Comparison of ENCODE assay signal across 8 cellular contexts in the genomic region with DNA sequence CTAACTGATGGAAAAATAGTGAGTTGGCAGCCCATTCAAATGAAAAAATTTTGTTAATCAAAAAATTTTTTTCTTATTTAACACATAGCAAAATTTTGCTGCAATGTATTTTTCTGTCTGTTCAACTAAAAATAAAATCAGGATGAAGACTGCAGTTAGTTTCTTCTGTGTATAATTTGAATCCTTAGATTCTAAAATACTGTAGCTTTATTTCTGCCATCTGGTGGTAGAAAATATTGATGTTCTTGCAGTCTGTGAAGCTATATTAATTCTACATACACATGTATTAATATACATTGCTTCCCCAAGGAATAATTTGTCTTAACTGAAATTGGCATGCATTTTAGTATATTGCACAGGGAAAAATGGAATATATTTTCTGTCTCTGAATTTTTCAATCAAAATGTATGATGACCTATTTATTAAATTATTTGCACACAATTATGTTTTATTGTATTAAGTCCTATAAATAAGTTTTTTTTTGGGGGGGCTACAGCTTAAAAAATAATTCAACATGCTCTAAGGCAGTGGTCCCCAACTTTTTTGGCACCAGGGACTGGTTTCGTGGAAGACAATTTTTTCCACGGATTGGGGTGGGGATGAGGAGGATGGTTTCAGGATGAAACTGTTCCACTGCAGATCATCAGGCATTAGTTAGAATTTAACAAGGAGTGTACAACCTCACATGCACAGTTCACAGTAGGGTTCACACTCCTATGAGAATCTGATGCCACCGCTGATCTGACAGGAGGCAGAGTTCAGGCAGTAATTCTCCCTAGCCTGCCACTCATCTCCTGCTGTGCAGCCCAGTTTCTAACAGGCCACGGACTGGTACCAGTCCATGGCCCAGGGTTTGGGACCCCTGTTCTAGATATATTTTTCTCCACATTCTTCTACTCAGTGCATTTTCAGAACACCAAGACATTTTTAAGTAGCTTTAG.
A peak's percentile ranks its signal among the peaks of the same experiment; 100 is the strongest.
DNase-seq lines count a peak whose midpoint lies in the region; ATAC-seq, FAIRE-seq and TF ChIP-seq lines count a peak whose summit lies in the region.

No MANE protein-coding gene starts in this region.

- no peaks in the 10 kb centered on the region for H3K4me1 ChIP-seq in kidney (ENCODE audit: control insufficient read depth in 1 of 2, insufficient read depth in 1 of 2, low read depth in 1 of 2, low read length in 2 of 2)

- H3K36me3 ChIP-seq in kidney (ENCODE audit: control insufficient read depth in 1 of 2, insufficient read depth in 2 of 2, low read length in 2 of 2), result no peaks in the 10 kb centered on the region

- ATAC-seq in GM19351 (IDR thresholded peaks at IDR 0.05; ENCODE audit: unreplicated experiment), result no peak
- ATAC-seq in esophagus mucosa, result no peak
- ATAC-seq in GM18861 (IDR thresholded peaks at IDR 0.05; ENCODE audit: unreplicated experiment), result no peak

- TF ChIP-seq CTCF in kidney (IDR thresholded peaks at IDR 0.05; ENCODE audit: borderline replicate concordance, extremely low read depth, insufficient read depth), result peak; percentile 32

- no peaks in the 10 kb centered on the region for H3K9me3 ChIP-seq in kidney (ENCODE audit: control insufficient read depth in 1 of 2, low read length in 2 of 2)

- H3K9ac ChIP-seq in kidney (ENCODE audit: low read length in 2 of 2), result no peak overlapping the region

- no peak overlapping the region for H3K27ac ChIP-seq in kidney (ENCODE audit: low read depth in 2 of 2, low read length in 2 of 2)

- DNase-seq in AML-193 (lab: John Stamatoyannopoulos, UW), result peak; percentile 9 to 20
- DNase-seq in HTR-8/SVneo (ENCODE audit: insufficient read length, low spot score), result peak; percentile 3
- DNase-seq in SW480 (ENCODE audit: low spot score), result peak; percentile 66
- DNase-seq in kidney, result no peak
- DNase-seq in occipital lobe (lab: John Stamatoyannopoulos, UW), result no peak

- intact Hi-C loops in kidney (cut with DNase I), result loop anchor here (10.0 kb wide), 1 partner anchor 328 kb away; no protein-coding TSS in a partner anchor

- FAIRE-seq in HTR-8/SVneo (lab: Jason Lieb, UNC), result peak; percentile 40
- FAIRE-seq in kidney (lab: Jason Lieb, UNC), result peak; percentile 83

- H3K4me3 ChIP-seq in kidney (ENCODE audit: low read length in 2 of 2), result no peak overlapping the region

Comparison
In these comparisons a context has a peak if more than half of its experiments do, and no peak if none do; other contexts are left out.
1. DNase-seq: peak in AML-193 (2 of 2), HTR-8/SVneo (single experiment) and SW480 (single experiment); none in kidney (single experiment) and occipital lobe (single experiment).